In the genomic region with DNA sequence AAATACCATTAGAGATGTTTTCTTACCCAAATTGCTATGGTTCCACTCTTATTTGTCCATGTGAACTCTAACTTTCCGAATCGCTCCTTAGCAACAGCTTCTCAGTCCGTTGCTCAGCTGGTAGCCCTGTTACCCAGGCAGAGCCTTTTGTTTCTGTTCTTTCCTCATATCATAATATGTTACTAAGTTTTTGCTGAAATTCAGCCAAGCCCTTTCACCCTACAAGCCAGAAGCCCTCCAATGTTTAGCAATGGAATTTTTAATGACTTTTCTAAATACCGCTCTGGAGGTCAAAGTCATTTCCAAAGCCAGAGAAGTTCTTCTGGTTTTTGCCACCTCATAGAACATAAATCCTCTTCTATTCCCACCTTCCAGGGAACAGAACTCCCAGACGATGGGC, we compare ENCODE assay signal across 22 cellular contexts.
"Had no signal": no experiment of that assay in that cellular context is flagged by ENCODE, and none has a peak within 500 bp of the region (broad histone marks: within the 10 kb centered on the region; RNA-seq: fewer than 3 reads in every experiment).

No MANE protein-coding gene starts in this region.

- H3K9me3 ChIP-seq: lower lobe of right lung, suprapubic skin had no signal

- H3K36me3 ChIP-seq: heart right ventricle, lower lobe of right lung, suprapubic skin had no signal

- H3K27ac Mint-ChIP-seq: activated T-helper 17 cell treated with anti-CD3 and anti-CD28 coated beads, Interleukin-2, amount 50 U/mL, for 72 hours; dendritic cell treated with granulocyte-macrophage colony-stimulating factor and Interleukin-4, amounts not matched to agents 40 ng/mL and 50 ng/mL, for 4 days; naive thymus-derived CD8-positive, alpha-beta T cell had no signal

- H3K36me3 Mint-ChIP-seq: naive thymus-derived CD8-positive, alpha-beta T cell had no signal

- H3K4me1 Mint-ChIP-seq: activated T-helper 17 cell treated with anti-CD3 and anti-CD28 coated beads, Interleukin-2, amount 50 U/mL, for 72 hours; central memory CD8-positive, alpha-beta T cell; naive thymus-derived CD8-positive, alpha-beta T cell had no signal

- ATAC-seq: activated T-helper 17 cell treated with anti-CD3 and anti-CD28 coated beads, Interleukin-2, amount 50 U/mL, for 72 hours; heart right ventricle; left cardiac atrium; lower lobe of right lung; naive thymus-derived CD8-positive, alpha-beta T cell; SK-N-SH treated with all-trans-retinoic acid at 6 μM for 48 hours; stimulated activated naive CD8-positive, alpha-beta T cell treated with anti-CD3 and anti-CD28 coated beads, Interleukin-15, Interleukin-2, amounts not matched to agents 100 U/mL and 50 U/mL, for 24 hours had no signal

- H3K4me1 ChIP-seq: heart right ventricle, lower lobe of right lung, suprapubic skin had no signal

- H3K27ac ChIP-seq: heart right ventricle, lower lobe of right lung, suprapubic skin had no signal

- H3K4me3 Mint-ChIP-seq: activated T-helper 17 cell treated with anti-CD3 and anti-CD28 coated beads, Interleukin-2, amount 50 U/mL, for 72 hours; central memory CD8-positive, alpha-beta T cell; dendritic cell treated with granulocyte-macrophage colony-stimulating factor and Interleukin-4, amounts not matched to agents 40 ng/mL and 50 ng/mL, for 4 days; naive thymus-derived CD8-positive, alpha-beta T cell had no signal

- H3K4me3 ChIP-seq: heart right ventricle, lower lobe of right lung, smooth muscle cell, suprapubic skin had no signal

- DNase-seq: activated CD4-positive, CD25-positive, alpha-beta regulatory T cell treated with anti-CD3 and anti-CD28 coated beads, Interleukin-2, amount 50 U/mL, for 72 hours; activated naive CD4-positive, alpha-beta T cell treated with Interleukin-2 at 50 U/mL for 16 hours; activated T-cell treated with anti-CD3 and anti-CD28 coated beads for 4 hours; effector memory CD4-positive, alpha-beta T cell; heart right ventricle; left cardiac atrium; lower lobe of right lung; naive thymus-derived CD8-positive, alpha-beta T cell; nucleus accumbens; posterior cingulate gyrus; stimulated activated CD4-positive, alpha-beta T cell treated with anti-CD3 and anti-CD28 coated beads, Interleukin-4, amount 100 ng/mL, for 4 hours; stimulated activated CD8-positive, alpha-beta memory T cell treated with anti-CD3 and anti-CD28 coated beads, Interleukin-4, amount 100 ng/mL, for 48 hours; stimulated activated naive CD8-positive, alpha-beta T cell treated with anti-CD3 and anti-CD28 coated beads, Interleukin-15, Interleukin-2, amounts not matched to agents 100 U/mL and 50 U/mL, for 24 hours; T-helper 1 cell; T1000; trophoblast cell had no signal

- H3K27me3 Mint-ChIP-seq: activated T-helper 17 cell treated with anti-CD3 and anti-CD28 coated beads, Interleukin-2, amount 50 U/mL, for 72 hours; central memory CD8-positive, alpha-beta T cell; dendritic cell treated with granulocyte-macrophage colony-stimulating factor and Interleukin-4, amounts not matched to agents 40 ng/mL and 50 ng/mL, for 4 days; naive thymus-derived CD8-positive, alpha-beta T cell had no signal

- H3K27me3 ChIP-seq: heart right ventricle, suprapubic skin had no signal

- H3K4me2 ChIP-seq: smooth muscle cell had no signal
